In the genomic region with DNA sequence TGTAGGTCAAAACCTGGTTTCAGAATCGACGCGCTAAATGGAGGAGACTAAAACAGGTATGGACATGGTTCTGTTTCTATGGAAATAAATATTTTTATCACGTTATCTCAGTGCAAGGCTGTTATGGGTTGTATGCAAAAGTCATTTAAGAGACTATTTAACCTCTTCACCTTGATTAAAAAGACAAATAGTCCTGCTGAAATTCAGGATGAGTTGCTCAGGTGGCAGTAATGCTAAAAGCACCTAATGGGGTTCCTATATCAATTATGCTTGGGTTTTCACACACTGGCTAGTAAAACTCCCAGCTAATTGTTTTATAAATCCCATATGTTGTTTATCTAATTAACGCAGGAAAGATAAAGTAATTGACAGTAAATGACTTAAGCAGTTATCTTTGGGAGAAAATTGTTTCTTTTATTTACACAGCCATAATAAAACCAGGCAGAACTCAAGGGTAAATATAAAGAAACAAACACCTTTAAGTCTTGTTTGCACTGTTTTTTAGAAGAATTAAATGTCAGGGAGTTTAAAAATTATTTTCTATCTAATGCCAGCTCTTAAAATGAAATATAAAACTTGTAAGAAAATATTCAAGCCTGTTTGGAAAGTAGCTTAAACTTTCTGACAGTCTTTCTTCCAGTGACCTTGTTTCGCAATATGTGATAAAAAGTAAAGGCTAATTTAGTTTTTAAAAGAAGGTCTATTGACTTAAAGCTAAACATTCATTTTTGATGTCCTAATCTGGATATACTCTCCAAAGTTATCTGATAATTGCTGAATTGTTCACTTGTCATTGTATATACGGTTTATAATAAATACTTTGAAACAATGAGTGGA, we compare ENCODE assay signal across 11 cellular contexts. TPM values are rescaled to one million over a fixed set of nuclear protein-coding genes. Genes with fewer than 3 reads are reported as not detected.
DNase-seq lines count a peak whose midpoint lies in the region; ATAC-seq and TF ChIP-seq lines count a peak whose summit lies in the region.
"Had no signal": no experiment of that assay in that cellular context is flagged by ENCODE, and none has a peak within 500 bp of the region (broad histone marks: within the 10 kb centered on the region; RNA-seq: fewer than 3 reads in every experiment).

No MANE protein-coding gene starts in this region.

- H3K4me3 ChIP-seq in BLaER1 treated with 17β-estradiol and CSF1 and Interleukin-3, amounts not matched to agents 10 nM and 100 nM: peak overlapping the region; percentile 72 to 99 (median 94); a peak in 19 of 20 replicates
- H3K4me3 ChIP-seq in HUES64 (ENCODE audit: low read length) (peak overlapping the region; percentile 47), colonic mucosa (peak overlapping the region; percentile 0)
- H3K4me3 ChIP-seq: SJCRH30 had no signal

- peaks cover 47 to 58% (median 54%) of the 10 kb centered on the region in 3 donors for H3K4me1 Mint-ChIP-seq in naive B cell
- H3K4me1 Mint-ChIP-seq in activated CD8-positive, alpha-beta memory T cell treated with anti-CD3 and anti-CD28 coated beads, Interleukin-2, amount 10 ng/mL, durations not matched to agents 7 days and 5 days: peaks cover 26% of the 10 kb centered on the region

- CTCF ChIA-PET in activated CD8-positive, alpha-beta memory T cell treated with anti-CD3 and anti-CD28 coated beads, Interleukin-2, amount 10 ng/mL, durations not matched to agents 7 days and 5 days (lab: Charles Lee): no interaction called here

- peaks cover 0 to 55% (median 21%) of the 10 kb centered on the region in 11 experiments; a peak in 13 of 22 replicates for H4K20me1 ChIP-seq in BLaER1 treated with 17β-estradiol and CSF1 and Interleukin-3, amounts not matched to agents 10 nM and 100 nM

- H3K36me3 Mint-ChIP-seq in naive B cell: peaks cover 20 to 22% of the 10 kb centered on the region in 2 donors
- H3K36me3 Mint-ChIP-seq in activated CD8-positive, alpha-beta memory T cell treated with anti-CD3 and anti-CD28 coated beads, Interleukin-2, amount 10 ng/mL, durations not matched to agents 7 days and 5 days: no peaks in the 10 kb centered on the region

- peaks cover 23 to 53% (median 44%) of the 10 kb centered on the region in 11 experiments for H3K36me3 ChIP-seq in BLaER1 treated with 17β-estradiol and CSF1 and Interleukin-3, amounts not matched to agents 10 nM and 100 nM
- H3K36me3 ChIP-seq in HUES64 (ENCODE audit: insufficient read depth, low read length) (no peaks in the 10 kb centered on the region), colonic mucosa (no peaks in the 10 kb centered on the region)
- H3K36me3 ChIP-seq: SJCRH30 had no signal

- no peaks in the 10 kb centered on the region for H3K27me3 Mint-ChIP-seq in naive B cell
- H3K27me3 Mint-ChIP-seq in activated CD8-positive, alpha-beta memory T cell treated with anti-CD3 and anti-CD28 coated beads, Interleukin-2, amount 10 ng/mL, durations not matched to agents 7 days and 5 days: peaks cover 78% of the 10 kb centered on the region

- DNase-seq in colonic mucosa: no peak
- DNase-seq in naive B cell: no peak
- no peak for DNase-seq in C1 segment of cervical spinal cord (lab: John Stamatoyannopoulos, UW)
- no peak for DNase-seq in activated CD8-positive, alpha-beta memory T cell treated with anti-CD3 and anti-CD28 coated beads, Interleukin-2, amount 10 ng/mL, durations not matched to agents 7 days and 5 days
- DNase-seq in EL: no peak
- DNase-seq: cerebellar nuclear complex, NCI-H2171 treated with DMSO at 0.1 percent for 48 hours, SJCRH30 had no signal

- H3K4me1 ChIP-seq in BLaER1 treated with 17β-estradiol and CSF1 and Interleukin-3, amounts not matched to agents 10 nM and 100 nM: peaks cover 28 to 70% (median 48%) of the 10 kb centered on the region in 10 experiments
- H3K4me1 ChIP-seq in HUES64 (ENCODE audit: insufficient read depth, low read length) (peaks cover 36% of the 10 kb centered on the region), colonic mucosa (no peaks in the 10 kb centered on the region)
- H3K4me1 ChIP-seq: SJCRH30 had no signal

- peak overlapping the region; percentile 89 to 99 (median 98) for H3K4me3 Mint-ChIP-seq in naive B cell
- H3K4me3 Mint-ChIP-seq in activated CD8-positive, alpha-beta memory T cell treated with anti-CD3 and anti-CD28 coated beads, Interleukin-2, amount 10 ng/mL, durations not matched to agents 7 days and 5 days: no peak overlapping the region

- intact Hi-C loops in colonic mucosa (cut with DNase I): no loop called here

- H3K27me3 ChIP-seq in BLaER1 treated with 17β-estradiol and CSF1 and Interleukin-3, amounts not matched to agents 10 nM and 100 nM: peaks cover 0 to 50% (median 22%) of the 10 kb centered on the region in 11 experiments; a peak in 17 of 22 replicates
- H3K27me3 ChIP-seq in HUES64 (ENCODE audit: insufficient read depth, low read length): peaks cover 99% of the 10 kb centered on the region
- H3K27me3 ChIP-seq in colonic mucosa: peaks cover 6% of the 10 kb centered on the region
- H3K27me3 ChIP-seq: SJCRH30 had no signal

- no peaks in the 10 kb centered on the region for H3K9me3 Mint-ChIP-seq in naive B cell
- no peaks in the 10 kb centered on the region for H3K9me3 Mint-ChIP-seq in activated CD8-positive, alpha-beta memory T cell treated with anti-CD3 and anti-CD28 coated beads, Interleukin-2, amount 10 ng/mL, durations not matched to agents 7 days and 5 days (ENCODE audit: low read depth)

- H3K4me2 ChIP-seq in BLaER1 treated with 17β-estradiol and CSF1 and Interleukin-3, amounts not matched to agents 10 nM and 100 nM: peak overlapping the region; percentile 83 to 99 (median 93)

- ATAC-seq in naive B cell (ENCODE audit: low read depth in 2 of 2): no peak
- ATAC-seq in activated CD8-positive, alpha-beta memory T cell treated with anti-CD3 and anti-CD28 coated beads, Interleukin-2, amount 10 ng/mL, durations not matched to agents 7 days and 5 days: no peak
- ATAC-seq in GM21723 (IDR thresholded peaks at IDR 0.05; ENCODE audit: unreplicated experiment): no peak

- H3K27ac Mint-ChIP-seq in naive B cell: peak overlapping the region; percentile 88 to 100 (median 99)
- H3K27ac Mint-ChIP-seq in activated CD8-positive, alpha-beta memory T cell treated with anti-CD3 and anti-CD28 coated beads, Interleukin-2, amount 10 ng/mL, durations not matched to agents 7 days and 5 days: no peak overlapping the region

- peak overlapping the region in 9 of 11 experiments; percentile 87 to 99 (median 94); a peak in 19 of 22 replicates for H3K27ac ChIP-seq in BLaER1 treated with 17β-estradiol and CSF1 and Interleukin-3, amounts not matched to agents 10 nM and 100 nM
- H3K27ac ChIP-seq in HUES64 (ENCODE audit: low read depth, low read length): no peak overlapping the region
- no peak overlapping the region for H3K27ac ChIP-seq in colonic mucosa
- H3K27ac ChIP-seq: SJCRH30 had no signal

- peak overlapping the region; percentile 89 to 98 (median 96) for H3K9ac ChIP-seq in BLaER1 treated with 17β-estradiol and CSF1 and Interleukin-3, amounts not matched to agents 10 nM and 100 nM
- no peak overlapping the region for H3K9ac ChIP-seq in HUES64 (ENCODE audit: low read depth, low read length)
- H3K9ac ChIP-seq in colonic mucosa (ENCODE audit: low read depth in 2 of 2, low read length in 2 of 2): no peak overlapping the region

- no peak for TF ChIP-seq CTCF in colonic mucosa (IDR thresholded peaks at IDR 0.05)

- 23% methylated on average over 5 of the region's 7 CpGs for WGBS in HUES64

- H3K9me3 ChIP-seq in BLaER1 treated with 17β-estradiol and CSF1 and Interleukin-3, amounts not matched to agents 10 nM and 100 nM (replicated peaks in 1 of 11): no peaks in the 10 kb centered on the region
- H3K9me3 ChIP-seq in HUES64 (ENCODE audit: insufficient read depth, low read depth, low read length) (no peaks in the 10 kb centered on the region), colonic mucosa (no peaks in the 10 kb centered on the region)
- H3K9me3 ChIP-seq: SJCRH30 had no signal

RNA-seq across cellular contexts. Expression of gene HHEX, which starts 3.2 kb away (rescaled TPM):
- polyA plus RNA-seq in HUES64 (2013, experiment 1 of 2): 2.7 TPM
- polyA plus RNA-seq in HUES64 (2013, experiment 2 of 2): 3.0 TPM
- total RNA-seq in colonic mucosa: 1 to 10 TPM; 2.1 to 7.1 TPM
- polyA plus RNA-seq in naive B cell (ENCODE audit: low read depth in 6 of 6): 100 to 1,000 TPM; 140 to 208 (median 160) TPM
- total RNA-seq in activated CD8-positive, alpha-beta memory T cell treated with anti-CD3 and anti-CD28 coated beads, Interleukin-2, amount 10 ng/mL, durations not matched to agents 7 days and 5 days: under 1 TPM in 1 of 2 experiments, not detected in 1; 0.23 TPM

Comparison
In these comparisons a context has a peak if more than half of its experiments do, and no peak if none do; other contexts are left out.
1. H3K27ac ChIP-seq: peak in BLaER1 treated with 17β-estradiol and CSF1 and Interleukin-3, amounts not matched to agents 10 nM and 100 nM (9 of 11); none in HUES64 (single experiment) and colonic mucosa (single experiment).
2. H3K4me3 ChIP-seq: peak in every context shown above with its lines; median percentile 94 in BLaER1 treated with 17β-estradiol and CSF1 and Interleukin-3, amounts not matched to agents 10 nM and 100 nM; 47 in HUES64; 0 in colonic mucosa.
3. H3K9ac ChIP-seq: peak in BLaER1 treated with 17β-estradiol and CSF1 and Interleukin-3, amounts not matched to agents 10 nM and 100 nM (11 of 11); none in HUES64 (single experiment) and colonic mucosa (0 of 2).